ENCODE assay signal across 8 cellular contexts in genomic region chr6:166704171-166704570, GRCh38.
"Had no signal": no experiment of that assay in that cellular context is flagged by ENCODE, and none has a peak within 500 bp of the region (broad histone marks: within the 10 kb centered on the region; RNA-seq: fewer than 3 reads in every experiment).

No MANE protein-coding gene starts in this region.

- H3K4me3 ChIP-seq: HAP-1, K562 had no signal

- H3K36me3 ChIP-seq: HAP-1 had no signal

- FAIRE-seq: H54, HTR-8/SVneo, K562 had no signal

- H3K27ac Mint-ChIP-seq: HFFc6 had no signal

- ATAC-seq: HCT116, K562 had no signal

- H3K9me3 Mint-ChIP-seq: HFFc6 had no signal

- H3K9me3 ChIP-seq: HAP-1 had no signal

- H3K4me1 ChIP-seq: HAP-1 had no signal

- DNase-seq: GOT3, HFFc6, KG1 had no signal

- H3K4me3 Mint-ChIP-seq: HFFc6 had no signal
